21 cellular contexts compared by ENCODE assay signal in genomic region chr11:71507102-71507501, GRCh38. TPM values are rescaled to one million over a fixed set of nuclear protein-coding genes. Genes with fewer than 3 reads are reported as not detected.
DNase-seq lines count a peak whose midpoint lies in the region; ATAC-seq and TF ChIP-seq lines count a peak whose summit lies in the region.
"Had no signal": no experiment of that assay in that cellular context is flagged by ENCODE, and none has a peak within 500 bp of the region (broad histone marks: within the 10 kb centered on the region; RNA-seq: fewer than 3 reads in every experiment).

No MANE protein-coding gene starts in this region.

- H3K4me2 ChIP-seq in BLaER1 treated with 17β-estradiol and CSF1 and Interleukin-3, amounts not matched to agents 10 nM and 100 nM, result peak overlapping the region in 8 of 11 experiments; percentile 72 to 97 (median 88); a peak in 16 of 22 replicates
- no peak overlapping the region for H3K4me2 ChIP-seq in mesendoderm (ENCODE audit: low read length)

- no peak overlapping the region for H3K9ac ChIP-seq in BLaER1 treated with 17β-estradiol and CSF1 and Interleukin-3, amounts not matched to agents 10 nM and 100 nM
- H3K9ac ChIP-seq in mesendoderm (ENCODE audit: low read length), result no peak overlapping the region

- H4K8ac ChIP-seq in mesendoderm (ENCODE audit: low read depth, low read length), result no peak overlapping the region

- no peak overlapping the region for H3K27ac ChIP-seq in BLaER1 treated with 17β-estradiol and CSF1 and Interleukin-3, amounts not matched to agents 10 nM and 100 nM
- H3K27ac ChIP-seq in mesendoderm (ENCODE audit: low read depth, low read length), result no peak overlapping the region
- H3K27ac ChIP-seq in CD8-positive, alpha-beta T cell (ENCODE audit: low read depth, low read length), result no peak overlapping the region

- H2BK120ac ChIP-seq in mesendoderm (ENCODE audit: low read depth, low read length), result no peak overlapping the region

- H3K4me3 ChIP-seq in BLaER1 treated with 17β-estradiol and CSF1 and Interleukin-3, amounts not matched to agents 10 nM and 100 nM, result no peak overlapping the region
- H3K4me3 ChIP-seq in mesendoderm (ENCODE audit: low read length), result no peak overlapping the region
- no peak overlapping the region for H3K4me3 ChIP-seq in CD8-positive, alpha-beta T cell (ENCODE audit: low read depth, low read length)
- H3K4me3 ChIP-seq: GM12878, K562 had no signal

- H3K18ac ChIP-seq in mesendoderm (ENCODE audit: low read length), result peak overlapping the region; percentile 71

- no peaks in the 10 kb centered on the region for H3K27me3 ChIP-seq in BLaER1 treated with 17β-estradiol and CSF1 and Interleukin-3, amounts not matched to agents 10 nM and 100 nM
- H3K27me3 ChIP-seq in mesendoderm (ENCODE audit: insufficient read depth, low read length, poor library complexity), result no peaks in the 10 kb centered on the region
- no peaks in the 10 kb centered on the region for H3K27me3 ChIP-seq in CD8-positive, alpha-beta T cell (ENCODE audit: insufficient read depth, low read length)

- POLR2A ChIA-PET in CD8-positive, alpha-beta T cell (lab: Charles Lee), result no interaction called here

- no peak overlapping the region for H3K23ac ChIP-seq in mesendoderm (ENCODE audit: low read length)

- peaks cover 27% of the 10 kb centered on the region for H3K36me3 Mint-ChIP-seq in chondrocyte (ENCODE audit: low read depth)
- peaks cover 41% of the 10 kb centered on the region for H3K36me3 Mint-ChIP-seq in CD8-positive, alpha-beta T cell

- no peak for ATAC-seq in sciatic nerve
- ATAC-seq in GM21360 (IDR thresholded peaks at IDR 0.05; ENCODE audit: unreplicated experiment), result no peak
- ATAC-seq in CD8-positive, alpha-beta T cell, result no peak
- ATAC-seq: GM12878, K562 had no signal

- DNase-seq in chondrocyte (ENCODE audit: low spot score), result peak; percentile 52
- no peak for DNase-seq in mesendoderm
- DNase-seq in sciatic nerve (ENCODE audit: low spot score), result peak; percentile 22
- DNase-seq in NCI-H226, result no peak
- no peak for DNase-seq in CD8-positive, alpha-beta T cell
- DNase-seq: AML-193; CD8-positive, alpha-beta memory T cell; COR-L47; DMS 273 treated with DMSO at 0.1 percent for 48 hours; DMS53; DND-41; EL; GOT3; H7; IMR-90 had no signal

- peaks cover 6 to 63% (median 20%) of the 10 kb centered on the region in 11 experiments; a peak in 17 of 22 replicates for H3K36me3 ChIP-seq in BLaER1 treated with 17β-estradiol and CSF1 and Interleukin-3, amounts not matched to agents 10 nM and 100 nM
- no peaks in the 10 kb centered on the region for H3K36me3 ChIP-seq in mesendoderm (ENCODE audit: control insufficient read depth, insufficient read depth, low read length)
- peaks cover 8% of the 10 kb centered on the region for H3K36me3 ChIP-seq in CD8-positive, alpha-beta T cell (ENCODE audit: insufficient read depth, low read length)

- H3K27me3 Mint-ChIP-seq in chondrocyte (ENCODE audit: low read depth), result no peaks in the 10 kb centered on the region
- no peaks in the 10 kb centered on the region for H3K27me3 Mint-ChIP-seq in CD8-positive, alpha-beta T cell (ENCODE audit: low read depth)

- no CpG with 5 or more reads among the region's 5 CpGs for WGBS in mesendoderm (ENCODE audit: extremely low coverage, insufficient coverage, low lambda C conversion rate)

- CTCF ChIA-PET in CD8-positive, alpha-beta T cell (lab: Charles Lee), result no interaction called here

- no peak overlapping the region for H3K27ac Mint-ChIP-seq in chondrocyte (ENCODE audit: unreplicated experiment)
- no peak overlapping the region for H3K27ac Mint-ChIP-seq in CD8-positive, alpha-beta T cell

- no peak overlapping the region for H3K4ac ChIP-seq in mesendoderm (ENCODE audit: low read depth, low read length)

- H3K79me2 ChIP-seq in mesendoderm (ENCODE audit: control insufficient read depth, insufficient read depth, low read length), result no peaks in the 10 kb centered on the region

- H3K9me3 Mint-ChIP-seq in chondrocyte (ENCODE audit: low read depth), result peaks cover 44% of the 10 kb centered on the region
- H3K9me3 Mint-ChIP-seq in CD8-positive, alpha-beta T cell, result peaks cover 33% of the 10 kb centered on the region

- peaks cover 32 to 52% (median 48%) of the 10 kb centered on the region in 10 experiments for H3K4me1 ChIP-seq in BLaER1 treated with 17β-estradiol and CSF1 and Interleukin-3, amounts not matched to agents 10 nM and 100 nM
- peaks cover 11% of the 10 kb centered on the region for H3K4me1 ChIP-seq in mesendoderm (ENCODE audit: control insufficient read depth, low read depth, low read length)
- H3K4me1 ChIP-seq in CD8-positive, alpha-beta T cell (ENCODE audit: insufficient read depth, low read length), result no peaks in the 10 kb centered on the region

- peaks cover 36 to 52% (median 40%) of the 10 kb centered on the region in 11 experiments for H3K9me3 ChIP-seq in BLaER1 treated with 17β-estradiol and CSF1 and Interleukin-3, amounts not matched to agents 10 nM and 100 nM (replicated peaks in 1 of 11)
- H3K9me3 ChIP-seq in CD8-positive, alpha-beta T cell (ENCODE audit: low read length), result peaks cover 6% of the 10 kb centered on the region

- no peak overlapping the region for H4K5ac ChIP-seq in mesendoderm (ENCODE audit: low read length)

- H2BK15ac ChIP-seq in mesendoderm (replicated peaks; ENCODE audit: low read depth), result no peak overlapping the region

- peaks cover 0 to 12% (median 0%) of the 10 kb centered on the region in 11 experiments; a peak in 4 of 22 replicates for H4K20me1 ChIP-seq in BLaER1 treated with 17β-estradiol and CSF1 and Interleukin-3, amounts not matched to agents 10 nM and 100 nM

- no peaks in the 10 kb centered on the region for H3K79me1 ChIP-seq in mesendoderm (ENCODE audit: low read length)

- intact Hi-C loops in sciatic nerve (cut with DNase I), result no loop called here
- intact Hi-C loops in CD8-positive, alpha-beta T cell (cut with DNase I, micrococcal nuclease), result no loop called here

- H3K4me1 Mint-ChIP-seq in chondrocyte (ENCODE audit: low read depth), result peaks cover 2% of the 10 kb centered on the region
- no peaks in the 10 kb centered on the region for H3K4me1 Mint-ChIP-seq in CD8-positive, alpha-beta T cell (ENCODE audit: low read depth)
- H3K4me1 Mint-ChIP-seq: CD8-positive, alpha-beta memory T cell had no signal

- H2BK5ac ChIP-seq in mesendoderm (ENCODE audit: low read length), result no peak overlapping the region

- H3K4me3 Mint-ChIP-seq in chondrocyte (ENCODE audit: unreplicated experiment), result no peak overlapping the region
- no peak overlapping the region for H3K4me3 Mint-ChIP-seq in CD8-positive, alpha-beta T cell
- H3K4me3 Mint-ChIP-seq: CD8-positive, alpha-beta memory T cell had no signal

- no peak for TF ChIP-seq CTCF in chondrocyte (IDR thresholded peaks at IDR 0.05)
- no peak for TF ChIP-seq CTCF in CD8-positive, alpha-beta T cell (IDR thresholded peaks at IDR 0.05)

- no peak overlapping the region for H2AK5ac ChIP-seq in mesendoderm (ENCODE audit: low read length)

- no peak overlapping the region for H3K56ac ChIP-seq in mesendoderm (ENCODE audit: low read length)

RNA-seq across cellular contexts. Expression of gene KRTAP5-7, which starts 20.0 kb away (rescaled TPM):
- total RNA-seq in chondrocyte (not detected in 3 replicates), sciatic nerve (0.58 TPM)
- not detected for polyA plus RNA-seq in mesendoderm (2013, experiment 1 of 2)
- not detected for polyA plus RNA-seq in mesendoderm (2013, experiment 2 of 2)
- not detected for total RNA-seq in CD8-positive, alpha-beta T cell
- total RNA-seq: CD8-positive, alpha-beta memory T cell; G401; GM12878; H7; IMR-90; K562 had no signal
- polyA plus RNA-seq: BJ; CD8-positive, alpha-beta memory T cell; IMR-90; K562 had no signal

RNA-seq across cellular contexts. Expression of gene KRTAP5-8, which starts 30.7 kb away (rescaled TPM):
- total RNA-seq in chondrocyte (not detected in 3 replicates), sciatic nerve (0.49 TPM)
- polyA plus RNA-seq in mesendoderm (2013, experiment 1 of 2), result not detected
- not detected for polyA plus RNA-seq in mesendoderm (2013, experiment 2 of 2)
- total RNA-seq in CD8-positive, alpha-beta T cell, result under 1 TPM in 1 of 2 experiments, not detected in 1; 0.28 TPM
- total RNA-seq: CD8-positive, alpha-beta memory T cell; G401; H7; IMR-90; K562 had no signal
- polyA plus RNA-seq: BJ; CD8-positive, alpha-beta memory T cell; K562 had no signal

RNA-seq across cellular contexts. Expression of gene KRTAP5-9, which starts 41.1 kb away (rescaled TPM):
- total RNA-seq in chondrocyte, result 0.20 to 0.36 TPM in 2 of 3 replicates, not detected in the other
- polyA plus RNA-seq in mesendoderm (2013, experiment 1 of 2), result not detected
- polyA plus RNA-seq in mesendoderm (2013, experiment 2 of 2), result 0.03 TPM
- 0.40 TPM for total RNA-seq in sciatic nerve
- total RNA-seq in CD8-positive, alpha-beta T cell, result not detected
- total RNA-seq: CD8-positive, alpha-beta memory T cell; G401; H7; IMR-90; K562 had no signal
- polyA plus RNA-seq: CD8-positive, alpha-beta memory T cell; K562 had no signal

RNA-seq across cellular contexts. Expression of gene NADSYN1, which starts 54.1 kb away (rescaled TPM):
- total RNA-seq in chondrocyte (38.8 to 47.5 TPM (median 41.4 TPM) in 3 replicates), sciatic nerve (85.2 TPM)
- 20.2 TPM for polyA plus RNA-seq in mesendoderm (2013, experiment 1 of 2)
- 21.5 TPM for polyA plus RNA-seq in mesendoderm (2013, experiment 2 of 2)
- 100 to 1,000 TPM; 120 TPM for total RNA-seq in CD8-positive, alpha-beta T cell

RNA-seq across cellular contexts. Expression of gene KRTAP5-10, which starts 58.3 kb away (rescaled TPM):
- total RNA-seq in chondrocyte (not detected in 3 replicates), sciatic nerve (not detected)
- polyA plus RNA-seq in mesendoderm (2013, experiment 1 of 2), result 0.03 TPM
- polyA plus RNA-seq in mesendoderm (2013, experiment 2 of 2), result not detected
- not detected for total RNA-seq in CD8-positive, alpha-beta T cell
- total RNA-seq: CD8-positive, alpha-beta memory T cell; G401; GM12878; IMR-90; K562 had no signal
- polyA plus RNA-seq: CD8-positive, alpha-beta memory T cell; IMR-90; K562 had no signal

Comparison
In these comparisons a context has a peak if more than half of its experiments do, and no peak if none do; other contexts are left out.
1. DNase-seq: peak in chondrocyte (single experiment) and sciatic nerve (single experiment); none in mesendoderm (single experiment), NCI-H226 (single experiment) and CD8-positive, alpha-beta T cell (0 of 7).